16 cellular contexts compared by ENCODE assay signal in the genomic region with DNA sequence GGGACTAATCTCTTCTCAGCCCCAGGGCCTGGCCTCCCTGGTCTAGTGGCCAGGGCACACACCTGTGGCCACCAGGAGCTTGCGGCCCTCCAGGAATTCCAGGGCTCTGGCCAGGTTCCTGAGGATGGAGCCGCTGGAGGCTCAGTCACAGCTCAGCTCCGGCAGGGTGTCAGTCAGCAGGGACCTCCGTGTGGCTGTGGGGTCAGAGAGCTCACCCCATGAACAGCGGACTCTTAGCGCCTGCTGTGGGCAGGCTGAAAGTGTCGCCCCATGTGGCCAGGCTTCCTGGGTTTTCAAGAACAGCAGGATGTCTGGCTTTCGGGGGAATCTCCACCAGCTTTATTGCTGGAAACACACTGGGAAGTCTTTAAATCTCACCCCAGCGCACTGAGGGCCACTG. TPM values are rescaled to one million over a fixed set of nuclear protein-coding genes. Genes with fewer than 3 reads are reported as not detected.
DNase-seq lines count a peak whose midpoint lies in the region; ATAC-seq and TF ChIP-seq lines count a peak whose summit lies in the region.
"Had no signal": no experiment of that assay in that cellular context is flagged by ENCODE, and none has a peak within 500 bp of the region (broad histone marks: within the 10 kb centered on the region; RNA-seq: fewer than 3 reads in every experiment).

No MANE protein-coding gene starts in this region.

- no peaks in the 10 kb centered on the region; the same call in 1 of the 2 replicates for H3K4me1 ChIP-seq in HEK293 (ENCODE audit: control insufficient read depth, insufficient read depth, low read length)
- H3K4me1 ChIP-seq in neuronal stem cell (ENCODE audit: control insufficient read depth in 2 of 2, insufficient read depth in 1 of 2, low read depth in 1 of 2, low read length in 2 of 2): peaks cover 0 to 5% of the 10 kb centered on the region in 2 donors

- H3K36me3 ChIP-seq in H7 (replicated peaks; ENCODE audit: control insufficient read depth, insufficient read depth, low read length): no peaks in the 10 kb centered on the region
- no peaks in the 10 kb centered on the region for H3K36me3 ChIP-seq in HEK293 (ENCODE audit: control insufficient read depth in 2 of 2, insufficient read depth in 1 of 2, low read length in 2 of 2)
- H3K36me3 ChIP-seq in neuronal stem cell (replicated peaks in 1 of 2; ENCODE audit: control insufficient read depth in 2 of 2, insufficient read depth in 2 of 2, low read length in 2 of 2): no peaks in the 10 kb centered on the region
- H3K36me3 ChIP-seq: BE2C had no signal

- H4K8ac ChIP-seq in neuronal stem cell (ENCODE audit: low read depth, low read length): no peak overlapping the region

- no peak overlapping the region for H2BK15ac ChIP-seq in neuronal stem cell (ENCODE audit: low read length)

- H3K4me3 ChIP-seq in H7 (ENCODE audit: insufficient read depth, low read depth, low read length): no peak overlapping the region
- no peak overlapping the region for H3K4me3 ChIP-seq in HEK293 (ENCODE audit: low read depth, low read length)
- no peak overlapping the region for H3K4me3 ChIP-seq in choroid plexus epithelial cell (ENCODE audit: low read depth, low read length)
- no peak overlapping the region for H3K4me3 ChIP-seq in neuronal stem cell (ENCODE audit: low read length in 2 of 2)
- H3K4me3 ChIP-seq: GM23248, K562 had no signal

- H3K14ac ChIP-seq in neuronal stem cell (ENCODE audit: low read length): peak overlapping the region; percentile 67

- POLR2A ChIA-PET in HEK293 (lab: Yijun Ruan, JAX): no interaction called here

- H4K91ac ChIP-seq in neuronal stem cell (ENCODE audit: low read depth, low read length, poor library complexity): no peak overlapping the region

- H2AFZ ChIP-seq in neuronal stem cell (ENCODE audit: low read length): no peak overlapping the region
- H2AFZ ChIP-seq: GM23248 had no signal

- DNase-seq in H7: peak; percentile 54
- no peak for DNase-seq in choroid plexus epithelial cell (ENCODE audit: low read depth)
- DNase-seq in neuronal stem cell (ENCODE audit: low spot score): no peak
- DNase-seq in NCI-H748 treated with DMSO at 0.1 percent for 48 hours (lab: John Stamatoyannopoulos, UW): no peak
- DNase-seq in HK-2 (ENCODE audit: unreplicated experiment): no peak
- DNase-seq: ACHN; BE2C; C1 segment of cervical spinal cord; CD4-positive, CD25-positive, alpha-beta regulatory T cell; CD8-positive, alpha-beta memory T cell; COR-L47; GM23248 had no signal

- no peaks in the 10 kb centered on the region for H3K79me1 ChIP-seq in neuronal stem cell (ENCODE audit: low read depth, low read length)

- no peak overlapping the region for H2BK12ac ChIP-seq in neuronal stem cell (ENCODE audit: low read length)

- CTCF ChIA-PET in HEK293 (lab: Yijun Ruan, JAX): interaction anchor here (0.7 to 0.9 kb wide), 2 partner anchors 55 to 58 kb away, joined by 3 read pairs; no protein-coding TSS in a partner anchor

- peak overlapping the region; percentile 44 for H2AK5ac ChIP-seq in neuronal stem cell (ENCODE audit: low read depth, low read length)

- H3K4me2 ChIP-seq in neuronal stem cell (ENCODE audit: insufficient read depth, low read length, poor library complexity, severe bottlenecking): no peak overlapping the region

- ATAC-seq in GM21447 (IDR thresholded peaks at IDR 0.05; ENCODE audit: unreplicated experiment): no peak
- ATAC-seq: HCT116, K562 had no signal

- no peak overlapping the region for H2BK5ac ChIP-seq in neuronal stem cell (ENCODE audit: low read length)

- H3K23ac ChIP-seq in neuronal stem cell (ENCODE audit: low read depth, low read length, poor library complexity): no peak overlapping the region

- H3K18ac ChIP-seq in neuronal stem cell (ENCODE audit: low read length): peak overlapping the region; percentile 60

- H3K9ac ChIP-seq in neuronal stem cell (ENCODE audit: low read depth, low read length, poor library complexity): no peak overlapping the region
- H3K9ac ChIP-seq: GM23248 had no signal

- H3K4ac ChIP-seq in neuronal stem cell (ENCODE audit: low read length): no peak overlapping the region

- no peaks in the 10 kb centered on the region for H3K27me3 ChIP-seq in H7 (ENCODE audit: control insufficient read depth, insufficient read depth, low read length)
- no peaks in the 10 kb centered on the region for H3K27me3 ChIP-seq in neuronal stem cell (ENCODE audit: control insufficient read depth in 3 of 3, insufficient read depth in 3 of 3, low read depth in 1 of 3, low read length in 3 of 3)
- H3K27me3 ChIP-seq: BE2C had no signal

- H3K27ac ChIP-seq in HEK293 (ENCODE audit: extremely low read depth, low read depth, low read length) (no peak overlapping the region), neuronal stem cell (replicated peaks; ENCODE audit: low read length) (no peak overlapping the region)
- H3K27ac ChIP-seq: GM23248 had no signal

- H3K9me3 ChIP-seq in HEK293 (ENCODE audit: control insufficient read depth, insufficient read depth, low read depth, low read length) (no peaks in the 10 kb centered on the region), neuronal stem cell (replicated peaks in 1 of 2; ENCODE audit: control insufficient read depth in 2 of 2, insufficient read depth in 1 of 2, low read depth in 1 of 2, low read length in 2 of 2) (no peaks in the 10 kb centered on the region)
- H3K9me3 ChIP-seq: BE2C had no signal

- no CpG with 5 or more reads among the region's 9 CpGs for WGBS in neuronal stem cell (ENCODE audit: extremely low coverage in 2 of 2, insufficient read length in 2 of 2, insufficient replicate concordance in 1 of 2), 2 donors

- TF ChIP-seq CTCF in HEK293 (tag by site-specific recombination; IDR thresholded peaks at IDR 0.05) (no peak), choroid plexus epithelial cell (conservative IDR thresholded peaks at IDR 0.05; ENCODE audit: low read depth, low read length) (peak; percentile 1)

- H2BK120ac ChIP-seq in neuronal stem cell (ENCODE audit: low read depth, low read length): peak overlapping the region; percentile 57

TF ChIP-seq in HEK293, 187 proteins besides CTCF, POLR2A, EP300 and RAD21:
- peak; percentile 99 for TF ChIP-seq ZIC2 (tag by site-specific recombination; IDR thresholded peaks at IDR 0.05)
- no peak for TF ChIP-seq SP2 (tag by site-specific recombination; IDR thresholded peaks at IDR 0.05)
- peak; percentile 51 for TF ChIP-seq GLIS2 (tag by site-specific recombination; IDR thresholded peaks at IDR 0.05)

RNA-seq across cellular contexts. Expression of a gene that starts 19.3 kb away (rescaled TPM):
- total RNA-seq in H7 (2014; rRNA removed; shearing (Covaris generic)): 0.59 and 2.2 TPM in 2 replicates
- 0.13 TPM for polyA plus RNA-seq in neuronal stem cell (2013, experiment 1 of 2)
- 0.08 TPM for polyA plus RNA-seq in neuronal stem cell (2013, experiment 2 of 2)

RNA-seq across cellular contexts. Expression of a gene that starts 21.2 kb away (rescaled TPM):
- total RNA-seq in H7 (2014; rRNA removed; shearing (Covaris generic)): 1.6 and 1.9 TPM in 2 replicates
- 0.78 TPM for polyA plus RNA-seq in neuronal stem cell (2013, experiment 1 of 2)
- polyA plus RNA-seq in neuronal stem cell (2013, experiment 2 of 2): 0.93 TPM
- total RNA-seq: GM23248, K562 had no signal
- polyA plus RNA-seq: GM23248, K562 had no signal
